21 cellular contexts compared by ENCODE assay signal in the genomic region with DNA sequence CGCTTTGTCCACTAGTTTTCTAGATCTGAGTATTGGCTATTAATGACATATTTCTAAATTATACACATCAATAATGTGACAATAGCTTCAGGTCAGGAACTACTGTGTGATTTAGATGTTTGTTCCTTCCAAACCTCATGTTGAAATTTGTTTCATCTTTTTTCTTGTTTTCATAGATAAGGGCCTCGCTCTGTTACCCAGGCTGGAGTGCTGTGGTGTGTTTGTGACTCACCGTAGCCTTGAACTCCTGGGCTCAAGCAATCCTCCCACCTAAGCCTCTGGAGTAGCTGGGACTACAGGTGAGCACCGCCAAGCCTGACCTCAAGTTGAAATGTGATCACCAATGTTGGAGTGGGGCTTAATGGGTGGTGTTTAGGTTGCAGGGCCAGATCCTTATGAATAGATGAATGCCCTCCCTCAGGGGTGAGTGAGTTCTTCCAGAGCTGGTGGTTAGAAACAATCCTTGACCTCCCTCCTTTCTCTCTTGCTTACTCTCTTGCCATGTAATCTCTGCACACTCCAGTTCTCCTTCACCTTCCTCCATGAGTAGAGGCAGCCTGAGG.
"Had no signal": no experiment of that assay in that cellular context is flagged by ENCODE, and none has a peak within 500 bp of the region (broad histone marks: within the 10 kb centered on the region; RNA-seq: fewer than 3 reads in every experiment).

No MANE protein-coding gene starts in this region.

- ATAC-seq: esophagus mucosa, T-cell had no signal

- H3K36me3 ChIP-seq: left ventricle myocardium inferior, neutrophil, right atrium auricular region, transverse colon had no signal

- H3K4me2 ChIP-seq: hepatocyte had no signal

- H3K27ac ChIP-seq: hepatocyte, left ventricle myocardium inferior, neutrophil, right atrium auricular region, skin epidermis, transverse colon had no signal

- DNase-seq: activated CD4-positive, CD25-positive, alpha-beta regulatory T cell treated with anti-CD3 and anti-CD28 coated beads, Interleukin-2, amount 50 U/mL, for 72 hours; activated naive CD4-positive, alpha-beta T cell treated with anti-CD3 and anti-CD28 coated beads, Interleukin-2, amount 10 ng/mL, durations not matched to agents 7 days and 5 days; activated T-cell treated with anti-CD3 and anti-CD28 coated beads, Interleukin-2, amount 50 U/mL, for 1 hour; caudate nucleus; left ventricle myocardium inferior; naive B cell; stimulated activated CD4-positive, alpha-beta T cell treated with anti-CD3 and anti-CD28 coated beads, Interleukin-4, amount 100 ng/mL, for 4 hours; stimulated activated CD8-positive, alpha-beta memory T cell treated with anti-CD3 and anti-CD28 coated beads, Interleukin-4, amount 100 ng/mL, for 48 hours; stimulated activated naive CD4-positive, alpha-beta T cell treated with Interleukin-2 at 50 U/mL for 16 hours; substantia nigra; T-cell; T-helper 9 cell; transverse colon had no signal

- FAIRE-seq: colon, endometrium, keratinocyte had no signal

- H3K4me3 ChIP-seq: hepatocyte, left ventricle myocardium inferior, right atrium auricular region, skin epidermis, transverse colon had no signal

- H3K27me3 ChIP-seq: hepatocyte, neutrophil, right atrium auricular region, transverse colon had no signal

- H3K9me3 ChIP-seq: left ventricle myocardium inferior, neutrophil, right atrium auricular region, transverse colon had no signal

- H2AFZ ChIP-seq: hepatocyte had no signal
